Comparison of ENCODE assay signal across 20 cellular contexts in the genomic region with DNA sequence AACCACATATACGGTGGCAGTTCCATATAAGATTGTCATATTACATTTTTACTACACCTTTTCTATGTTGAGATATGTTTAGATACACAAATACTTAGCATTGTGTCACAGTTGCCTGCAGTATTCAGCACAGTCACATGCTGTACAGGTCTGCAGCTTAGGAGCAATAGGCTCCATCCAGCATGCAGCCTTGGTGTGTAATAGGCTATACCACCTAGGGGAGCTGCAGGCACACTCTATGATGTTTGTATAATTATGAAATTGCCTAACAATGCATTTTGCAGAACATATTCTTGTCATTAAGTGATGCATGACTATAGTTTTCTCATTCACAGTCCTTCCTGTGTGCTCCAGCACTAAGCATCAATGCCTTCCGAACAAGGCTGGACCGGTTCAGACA.
DNase-seq lines count a peak whose midpoint lies in the region; ATAC-seq and TF ChIP-seq lines count a peak whose summit lies in the region.
"Had no signal": no experiment of that assay in that cellular context is flagged by ENCODE, and none has a peak within 500 bp of the region (broad histone marks: within the 10 kb centered on the region; RNA-seq: fewer than 3 reads in every experiment).

No MANE protein-coding gene starts in this region.

- H3K9me2 ChIP-seq in PC-3 (replicated peaks; ENCODE audit: low read length) = no peaks in the 10 kb centered on the region

- H3K27ac Mint-ChIP-seq in naive thymus-derived CD4-positive, alpha-beta T cell = no peak overlapping the region
- H3K27ac Mint-ChIP-seq: CD4-positive, alpha-beta T cell; GM23338 had no signal

- ATAC-seq in left cardiac atrium (no peak), PC-3 (peak; percentile 37; the same call in 1 of the 2 replicates), GM21367 (IDR thresholded peaks at IDR 0.05; ENCODE audit: unreplicated experiment) (no peak)
- peak; percentile 56 for ATAC-seq in naive thymus-derived CD4-positive, alpha-beta T cell
- ATAC-seq: GM23338 had no signal

- no peaks in the 10 kb centered on the region for H3K27me3 ChIP-seq in right atrium auricular region
- peaks cover 24% of the 10 kb centered on the region; the same call in 1 of the 2 replicates for H3K27me3 ChIP-seq in PC-3 (ENCODE audit: low read length)
- no peaks in the 10 kb centered on the region for H3K27me3 ChIP-seq in naive thymus-derived CD4-positive, alpha-beta T cell (ENCODE audit: control insufficient read depth in 2 of 2, insufficient read depth in 2 of 2, low read length in 2 of 2)

- TF ChIP-seq CTCF in right atrium auricular region (IDR thresholded peaks at IDR 0.05) = no peak
- no peak for TF ChIP-seq CTCF in PC-3 (conservative IDR thresholded peaks at IDR 0.05; ENCODE audit: low read depth, low read length)

- no peak overlapping the region for H3K4me2 ChIP-seq in PC-3 (ENCODE audit: low read length)
- H3K4me2 ChIP-seq: GM23338 had no signal

- H4K20me1 ChIP-seq in PC-3 (ENCODE audit: low read length) = no peaks in the 10 kb centered on the region

- no peak overlapping the region for H2AFZ ChIP-seq in PC-3 (ENCODE audit: low read length)
- H2AFZ ChIP-seq: GM23338 had no signal

- intact Hi-C loops in left cardiac atrium (cut with DNase I) = no loop called here
- intact Hi-C loops in PC-3 (cut with micrococcal nuclease) = loop anchor here (5.0 kb wide), 1 partner anchor 101 kb away; no protein-coding TSS in a partner anchor
- intact Hi-C loops in naive thymus-derived CD4-positive, alpha-beta T cell (cut with micrococcal nuclease) = no loop called here

- POLR2A ChIA-PET in PC-3 (lab: Charles Lee; ENCODE audit: unreplicated experiment) = no interaction called here
- POLR2A ChIA-PET in naive thymus-derived CD4-positive, alpha-beta T cell (lab: Charles Lee) = no interaction called here

- H3K9ac ChIP-seq in PC-3 (ENCODE audit: low read length) = no peak overlapping the region

- H3K4me1 ChIP-seq in right atrium auricular region (no peaks in the 10 kb centered on the region), PC-3 (ENCODE audit: insufficient read depth, low read length) (no peaks in the 10 kb centered on the region)
- H3K4me1 ChIP-seq in naive thymus-derived CD4-positive, alpha-beta T cell (ENCODE audit: control insufficient read depth in 2 of 2, insufficient read depth in 2 of 2, low read length in 2 of 2) = no peaks in the 10 kb centered on the region
- H3K4me1 ChIP-seq: HAP-1 had no signal

- H3K9me3 ChIP-seq in right atrium auricular region = peaks cover 0 to 6% of the 10 kb centered on the region in 2 donors
- no peaks in the 10 kb centered on the region for H3K9me3 ChIP-seq in PC-3 (ENCODE audit: low read length)
- H3K9me3 ChIP-seq in naive thymus-derived CD4-positive, alpha-beta T cell (ENCODE audit: control insufficient read depth in 2 of 3, low read length in 3 of 3) = no peaks in the 10 kb centered on the region
- H3K9me3 ChIP-seq: HAP-1 had no signal

- CTCF ChIA-PET in PC-3 (lab: Charles Lee) = no interaction called here
- CTCF ChIA-PET in naive thymus-derived CD4-positive, alpha-beta T cell (lab: Charles Lee) = no interaction called here

- H3K79me2 ChIP-seq in PC-3 (ENCODE audit: low read length) = no peaks in the 10 kb centered on the region

- no TSS peak for BruUV-seq in PC-3 (replicated peaks; lab: Mats Ljungman, UMichigan)

- no peak overlapping the region for H3K4me3 ChIP-seq in right atrium auricular region
- H3K4me3 ChIP-seq in PC-3 (ENCODE audit: low read length) = no peak overlapping the region
- no peak overlapping the region for H3K4me3 ChIP-seq in naive thymus-derived CD4-positive, alpha-beta T cell (ENCODE audit: low read length)
- H3K4me3 ChIP-seq: GM23338, HAP-1 had no signal

- DNase-seq in right atrium auricular region (ENCODE audit: low spot score) (peak; percentile 4), left cardiac atrium (no peak), PC-3 (no peak), NCI-H82 (lab: John Stamatoyannopoulos, UW) (no peak), middle frontal gyrus (ENCODE audit: extremely low spot score, low spot score) (no peak)
- peak in 1 of 9 donors; percentile 8 for DNase-seq in naive thymus-derived CD4-positive, alpha-beta T cell
- DNase-seq: CD4-positive, alpha-beta T cell; COR-L47; DMS79; Kasumi-1; NCI-H1105; NCI-H146; NCI-H2029 treated with DMSO at 0.1 percent for 48 hours; NCI-H226; NCI-H510A treated with DMSO at 0.1 percent for 48 hours; NCI-H748 treated with DMSO at 0.1 percent for 48 hours; SHP77 had no signal

- H3K4me1 Mint-ChIP-seq in naive thymus-derived CD4-positive, alpha-beta T cell = peaks cover 0 to 6% (median 0%) of the 10 kb centered on the region in 7 donors

- peaks cover 0 to 4% (median 0%) of the 10 kb centered on the region in 5 donors for H3K36me3 Mint-ChIP-seq in naive thymus-derived CD4-positive, alpha-beta T cell

- H3F3A ChIP-seq in PC-3 (ENCODE audit: low read length, unreplicated experiment) = no peaks in the 10 kb centered on the region

- H3K9me3 Mint-ChIP-seq in naive thymus-derived CD4-positive, alpha-beta T cell = peaks cover 0 to 7% (median 2%) of the 10 kb centered on the region in 11 donors

- H3K4me3 Mint-ChIP-seq in naive thymus-derived CD4-positive, alpha-beta T cell = no peak overlapping the region
- H3K4me3 Mint-ChIP-seq: CD4-positive, alpha-beta T cell; GM23338 had no signal

- H3K36me3 ChIP-seq in right atrium auricular region = no peaks in the 10 kb centered on the region
- H3K36me3 ChIP-seq in PC-3 (ENCODE audit: low read depth, low read length) = no peaks in the 10 kb centered on the region
- H3K36me3 ChIP-seq in naive thymus-derived CD4-positive, alpha-beta T cell (ENCODE audit: control insufficient read depth in 2 of 3, insufficient read depth in 3 of 3, low read length in 3 of 3) = no peaks in the 10 kb centered on the region
- H3K36me3 ChIP-seq: HAP-1 had no signal

- H3K27ac ChIP-seq in right atrium auricular region = no peak overlapping the region
- no peak overlapping the region for H3K27ac ChIP-seq in PC-3 (ENCODE audit: low read length)
- H3K27ac ChIP-seq in naive thymus-derived CD4-positive, alpha-beta T cell (ENCODE audit: low read depth, low read length) = no peak overlapping the region

- H3K27me3 Mint-ChIP-seq in naive thymus-derived CD4-positive, alpha-beta T cell = peaks cover 0 to 38% (median 21%) of the 10 kb centered on the region in 5 donors

Comparison
In these comparisons a context has a peak if more than half of its experiments do, and no peak if none do; other contexts are left out.
1. ATAC-seq: peak in PC-3 (single experiment) and naive thymus-derived CD4-positive, alpha-beta T cell (single experiment); none in left cardiac atrium (0 of 2) and GM21367 (single experiment).